13 cellular contexts compared by ENCODE assay signal in the genomic region with DNA sequence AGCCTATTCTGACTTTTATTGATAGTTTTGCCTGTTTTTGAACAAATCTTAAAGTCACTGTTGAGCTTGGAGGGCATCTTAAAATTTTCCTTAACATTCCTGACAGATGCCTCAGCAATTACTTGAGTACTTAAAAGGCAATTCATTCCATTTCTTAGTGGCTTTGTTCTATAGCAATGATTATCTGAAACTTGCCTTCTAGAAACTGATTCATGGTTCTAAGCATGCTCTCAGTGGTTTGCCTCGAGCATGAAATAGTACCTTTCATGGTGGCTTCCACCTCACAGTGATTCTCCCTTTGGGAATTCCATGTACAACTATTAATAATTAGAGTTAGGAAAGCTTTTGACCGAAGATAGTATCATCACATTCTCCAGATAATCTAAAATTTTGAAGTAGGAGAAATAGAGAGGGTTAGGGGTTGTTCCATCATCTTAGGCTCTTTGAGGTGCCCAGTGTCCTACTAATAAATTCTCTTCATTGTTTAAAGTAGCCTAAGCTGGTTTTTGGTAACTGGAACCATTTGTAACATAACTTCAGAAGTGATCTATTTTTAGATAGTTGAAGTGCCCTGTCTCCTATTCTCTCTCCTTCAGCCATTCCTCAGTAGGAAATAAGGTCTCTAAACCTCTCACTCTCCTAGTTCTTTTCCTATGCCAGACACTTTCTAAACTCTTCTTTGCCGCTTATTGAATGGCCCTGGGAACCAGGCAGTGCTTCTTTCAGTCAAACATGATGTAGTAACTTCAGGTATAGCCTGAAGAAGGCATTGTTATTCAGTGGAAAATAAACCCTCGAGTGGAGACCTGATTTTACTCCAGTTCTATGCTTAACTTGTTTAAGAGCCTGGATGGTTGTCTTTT.
A peak's percentile ranks its signal among the peaks of the same experiment; 100 is the strongest.
DNase-seq lines count a peak whose midpoint lies in the region; TF ChIP-seq lines count a peak whose summit lies in the region.
"Had no signal": no experiment of that assay in that cellular context is flagged by ENCODE, and none has a peak within 500 bp of the region (broad histone marks: within the 10 kb centered on the region; RNA-seq: fewer than 3 reads in every experiment).

No MANE protein-coding gene starts in this region.

- WGBS in SK-N-SH (ENCODE audit: low lambda C conversion rate), result 65% methylated on average over 4 of the region's 4 CpGs

- H2AFZ ChIP-seq in SK-N-SH (ENCODE audit: low read depth), result no peak overlapping the region

- TF ChIP-seq CTCF in SK-N-SH (IDR thresholded peaks at IDR 0.05) (no peak), foreskin fibroblast (IDR thresholded peaks at IDR 0.05; ENCODE audit: low read depth, low read length) (no peak)

- peak overlapping the region; percentile 58 to 84; a peak in 3 of 4 replicates for H3K27ac ChIP-seq in SK-N-SH (ENCODE audit: low read depth in 2 of 2, low read length in 1 of 2)
- H3K27ac ChIP-seq: KMS-11 had no signal

- no peak for TF ChIP-seq RAD21 in SK-N-SH (IDR thresholded peaks at IDR 0.05; ENCODE audit: low read length)

- H3K4me2 ChIP-seq in SK-N-SH, result peak overlapping the region; percentile 55
- H3K4me2 ChIP-seq: KMS-11 had no signal

- DNase-seq in GM03348 (ENCODE audit: low spot score), result peak; percentile 59
- DNase-seq in SK-N-SH, result no peak
- DNase-seq in foreskin fibroblast, result peak; percentile 69 to 82
- DNase-seq in skeletal muscle cell (ENCODE audit: low read depth), result peak; percentile 35
- no peak for DNase-seq in MG63
- DNase-seq in OCI-M2 (lab: John Stamatoyannopoulos, UW; ENCODE audit: unreplicated experiment), result no peak
- DNase-seq in NCI-H526 treated with DMSO at 0.1 percent for 48 hours (lab: John Stamatoyannopoulos, UW), result no peak
- no peak for DNase-seq in DMS 273 treated with DMSO at 0.1 percent for 48 hours (lab: John Stamatoyannopoulos, UW)
- DNase-seq: activated T-cell treated with anti-CD3 and anti-CD28 coated beads for 4 hours; endodermal cell; NCI-H82; stimulated activated naive CD4-positive, alpha-beta T cell had no signal

- H3K27me3 ChIP-seq in SK-N-SH (ENCODE audit: insufficient read depth) (no peaks in the 10 kb centered on the region), MG63 (no peaks in the 10 kb centered on the region)

- POLR2A ChIA-PET in SK-N-SH (lab: Yijun Ruan, JAX), result no interaction called here

- H3K79me2 ChIP-seq in SK-N-SH (ENCODE audit: insufficient read depth), result peaks cover 36% of the 10 kb centered on the region; the same call in 1 of the 2 replicates

- peaks cover 27 to 29% of the 10 kb centered on the region in 2 experiments for H3K36me3 ChIP-seq in SK-N-SH (replicated peaks in 1 of 2; ENCODE audit: control insufficient read depth in 1 of 2, insufficient read depth in 2 of 2, low read length in 1 of 2)
- peaks cover 3% of the 10 kb centered on the region; the same call in 1 of the 2 replicates for H3K36me3 ChIP-seq in MG63

- no peaks in the 10 kb centered on the region for H3K9me3 ChIP-seq in SK-N-SH
- no peaks in the 10 kb centered on the region for H3K9me3 ChIP-seq in MG63

- no peak overlapping the region for H3K4me3 ChIP-seq in SK-N-SH (ENCODE audit: low read depth in 2 of 2, low read length in 1 of 2)
- no peak overlapping the region for H3K4me3 ChIP-seq in foreskin fibroblast (ENCODE audit: low read depth in 1 of 2, low read length in 2 of 2)
- H3K4me3 ChIP-seq in skeletal muscle cell (ENCODE audit: low read depth, low read length), result no peak overlapping the region
- no peak overlapping the region for H3K4me3 ChIP-seq in MG63

- H3K4me1 ChIP-seq in SK-N-SH (ENCODE audit: control insufficient read depth in 1 of 2, insufficient read depth in 2 of 2, low read depth in 1 of 2, low read length in 1 of 2), result peaks cover 0 to 31% of the 10 kb centered on the region in 2 experiments; a peak in 2 of 4 replicates

- TF ChIP-seq EP300 in SK-N-SH (IDR thresholded peaks at IDR 0.05; ENCODE audit: borderline replicate concordance in 1 of 2, low read depth in 1 of 2, low read length in 1 of 2), result 0 out of 4 replicates have a peak, but pooled peaks of 1 of the 2 experiments have one; percentile 12

- CTCF ChIA-PET in SK-N-SH (lab: Yijun Ruan, JAX), result interaction anchor here (0.6 kb wide), 1 partner anchor 20 kb away, joined by 3 read pairs; no protein-coding TSS in a partner anchor

- peak overlapping the region; percentile 26; the same call in 1 of the 2 replicates for H3K9ac ChIP-seq in SK-N-SH
- H3K9ac ChIP-seq: KMS-11 had no signal

- peaks cover 20% of the 10 kb centered on the region for H3F3A ChIP-seq in SK-N-SH (replicated peaks; ENCODE audit: insufficient read depth)

- H3K9me2 ChIP-seq in SK-N-SH, result no peaks in the 10 kb centered on the region

- H4K20me1 ChIP-seq in SK-N-SH (ENCODE audit: insufficient read depth), result no peaks in the 10 kb centered on the region

TF ChIP-seq in SK-N-SH, 30 proteins besides CTCF, POLR2A, EP300 and RAD21:
- TF ChIP-seq, protein P1, sequence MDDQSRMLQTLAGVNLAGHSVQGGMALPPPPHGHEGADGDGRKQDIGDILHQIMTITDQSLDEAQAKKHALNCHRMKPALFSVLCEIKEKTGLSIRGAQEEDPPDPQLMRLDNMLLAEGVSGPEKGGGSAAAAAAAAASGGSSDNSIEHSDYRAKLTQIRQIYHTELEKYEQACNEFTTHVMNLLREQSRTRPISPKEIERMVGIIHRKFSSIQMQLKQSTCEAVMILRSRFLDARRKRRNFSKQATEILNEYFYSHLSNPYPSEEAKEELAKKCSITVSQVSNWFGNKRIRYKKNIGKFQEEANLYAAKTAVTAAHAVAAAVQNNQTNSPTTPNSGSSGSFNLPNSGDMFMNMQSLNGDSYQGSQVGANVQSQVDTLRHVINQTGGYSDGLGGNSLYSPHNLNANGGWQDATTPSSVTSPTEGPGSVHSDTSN (IDR thresholded peaks at IDR 0.05), result peak; percentile 50
- TF ChIP-seq FOSL2 (IDR thresholded peaks at IDR 0.05; ENCODE audit: borderline replicate concordance, low read depth) (peak; percentile 51; the same call in 1 of the 2 replicates), FOXM1 (IDR thresholded peaks at IDR 0.05; ENCODE audit: low read depth) (no peak), NFIC (IDR thresholded peaks at IDR 0.05; ENCODE audit: borderline replicate concordance) (no peak), JUND (IDR thresholded peaks at IDR 0.05) (peak; percentile 73), TEAD4 (IDR thresholded peaks at IDR 0.05; ENCODE audit: borderline replicate concordance, insufficient read depth) (peak; percentile 45; the same call in 1 of the 2 replicates)
- TF ChIP-seq, protein P2, sequence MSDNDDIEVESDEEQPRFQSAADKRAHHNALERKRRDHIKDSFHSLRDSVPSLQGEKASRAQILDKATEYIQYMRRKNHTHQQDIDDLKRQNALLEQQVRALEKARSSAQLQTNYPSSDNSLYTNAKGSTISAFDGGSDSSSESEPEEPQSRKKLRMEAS (IDR thresholded peaks at IDR 0.05; ENCODE audit: low read depth), result peak; percentile 75

Comparison
In these comparisons a context has a peak if more than half of its experiments do, and no peak if none do; other contexts are left out.
1. DNase-seq: peak in GM03348 (single experiment), foreskin fibroblast (2 of 2) and skeletal muscle cell (single experiment); none in SK-N-SH (single experiment), MG63 (single experiment), OCI-M2 (single experiment), NCI-H526 treated with DMSO at 0.1 percent for 48 hours (single experiment) and DMS 273 treated with DMSO at 0.1 percent for 48 hours (single experiment).